Comparison of ENCODE assay signal across 9 cellular contexts in the genomic region with DNA sequence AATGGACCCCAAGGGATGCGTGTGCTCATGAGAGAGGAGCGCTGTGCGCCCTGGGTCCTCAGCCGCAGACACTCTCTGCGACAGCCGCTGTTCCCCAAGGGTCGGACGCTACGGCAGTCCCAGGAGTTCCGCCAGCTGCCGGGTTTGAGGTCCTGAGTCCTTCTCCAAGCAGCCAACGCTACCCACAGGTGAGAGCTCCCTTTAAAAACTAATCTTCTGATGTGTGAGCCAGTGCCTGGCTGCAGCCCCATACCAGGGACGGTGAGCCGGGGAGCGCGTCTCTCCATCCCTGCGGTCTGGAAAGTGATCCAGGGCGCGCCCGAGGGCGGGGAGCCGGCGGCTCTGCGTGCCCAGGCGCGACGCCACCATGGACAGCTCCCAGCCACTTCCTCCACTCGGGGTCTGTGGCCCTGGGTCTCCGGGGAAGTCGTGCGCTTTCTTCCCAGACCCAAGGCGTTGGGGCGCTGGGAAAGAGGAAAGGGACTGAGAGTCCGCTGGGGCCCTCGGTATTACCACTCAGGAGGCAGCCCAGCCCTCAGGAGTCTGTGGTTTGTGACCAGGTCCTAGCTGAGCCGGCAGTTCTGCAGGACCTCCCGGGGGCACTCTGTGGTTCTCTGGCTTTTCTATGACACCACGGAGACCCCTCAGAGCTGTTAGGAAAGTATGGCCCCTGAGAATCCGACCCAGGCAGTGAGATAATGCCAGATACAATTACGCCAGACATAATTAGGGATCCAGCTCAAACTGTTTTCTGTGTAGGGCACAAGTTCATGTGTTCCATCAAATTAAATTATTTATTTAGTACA. TPM values are rescaled to one million over a fixed set of nuclear protein-coding genes. Genes with fewer than 3 reads are reported as not detected.
DNase-seq lines count a peak whose midpoint lies in the region; ATAC-seq, FAIRE-seq and TF ChIP-seq lines count a peak whose summit lies in the region.
"Had no signal": no experiment of that assay in that cellular context is flagged by ENCODE, and none has a peak within 500 bp of the region (broad histone marks: within the 10 kb centered on the region; RNA-seq: fewer than 3 reads in every experiment).

No MANE protein-coding gene starts in this region.

- 19% methylated on average over 22 of the region's 40 CpGs for WGBS in A549 (ENCODE audit: missing lambda C conversion rate)
- 6% methylated on average over 39 of the region's 40 CpGs for WGBS in hepatocyte (ENCODE audit: low lambda C conversion rate, missing lambda C conversion rate)

- H3K27me3 ChIP-seq in hepatocyte = peaks cover 35% of the 10 kb centered on the region
- peaks cover 50% of the 10 kb centered on the region for H3K27me3 ChIP-seq in CD4-positive, alpha-beta T cell (ENCODE audit: control insufficient read depth, insufficient read depth, low read length)

- H3K79me2 ChIP-seq in hepatocyte = no peaks in the 10 kb centered on the region

- intact Hi-C loops in CD4-positive, alpha-beta T cell (cut with DNase I, micrococcal nuclease) = no loop called here

- H3K9me2 ChIP-seq in hepatocyte (replicated peaks; ENCODE audit: insufficient read depth) = no peaks in the 10 kb centered on the region

- peak; percentile 26 to 27; a peak in 5 of 6 replicates for ATAC-seq in A549
- ATAC-seq in CD4-positive, alpha-beta T cell (ENCODE audit: poor library complexity) = no peak

- no peak for TF ChIP-seq CTCF in A549 (IDR thresholded peaks at IDR 0.05)
- TF ChIP-seq CTCF in HEK293 (tag by site-specific recombination; IDR thresholded peaks at IDR 0.05) = no peak
- TF ChIP-seq CTCF in hepatocyte (IDR thresholded peaks at IDR 0.05; ENCODE audit: poor library complexity) = no peak
- TF ChIP-seq CTCF in CD4-positive, alpha-beta T cell (IDR thresholded peaks at IDR 0.05) = no peak
- TF ChIP-seq CTCF in D721Med (IDR thresholded peaks at IDR 0.05; ENCODE audit: insufficient read depth, missing control alignments) = no peak

- peak; percentile 41 to 57 for DNase-seq in A549 (ENCODE audit: low read depth in 1 of 2, low spot score in 1 of 2)
- peak; percentile 85 for DNase-seq in hepatocyte (ENCODE audit: low spot score)
- peak; percentile 8 for DNase-seq in stimulated activated CD8-positive, alpha-beta memory T cell treated with anti-CD3 and anti-CD28 coated beads, Interleukin-7, amount 100 ng/mL, for 24 hours (ENCODE audit: low read depth)
- no peak for DNase-seq in CD4-positive, alpha-beta T cell
- no peak for DNase-seq in D721Med (ENCODE audit: insufficient read length, low spot score)
- no peak for DNase-seq in GOT3 (lab: John Stamatoyannopoulos, UW)

- peak overlapping the region; percentile 73 for H3K4me3 Mint-ChIP-seq in activated naive CD8-positive, alpha-beta T cell
- H3K4me3 Mint-ChIP-seq in CD4-positive, alpha-beta T cell = no peak overlapping the region

- no peaks in the 10 kb centered on the region for H4K20me1 ChIP-seq in hepatocyte (ENCODE audit: insufficient read depth, poor library complexity, severe bottlenecking)

- H3K9me3 Mint-ChIP-seq in activated naive CD8-positive, alpha-beta T cell (ENCODE audit: low read depth) = no peaks in the 10 kb centered on the region
- H3K9me3 Mint-ChIP-seq in CD4-positive, alpha-beta T cell = no peaks in the 10 kb centered on the region

- peak overlapping the region; percentile 56 for H3K4me3 ChIP-seq in A549
- H3K4me3 ChIP-seq in HEK293 (ENCODE audit: low read depth, low read length) = peak overlapping the region; percentile 51
- peak overlapping the region; percentile 62 for H3K4me3 ChIP-seq in hepatocyte

- H2AFZ ChIP-seq in hepatocyte = no peak overlapping the region

- TF ChIP-seq EP300 in A549 (IDR thresholded peaks at IDR 0.05) = no peak

- no peak for TF ChIP-seq RAD21 in A549 (conservative IDR thresholded peaks at IDR 0.05 in 1 of 2, IDR thresholded peaks at IDR 0.05 in 1 of 2)

- H3K27ac ChIP-seq in A549 (no peak overlapping the region), HEK293 (ENCODE audit: extremely low read depth, low read depth, low read length) (no peak overlapping the region), hepatocyte (no peak overlapping the region)
- no peak overlapping the region for H3K27ac ChIP-seq in CD4-positive, alpha-beta T cell (ENCODE audit: low read depth, low read length)

- CTCF ChIA-PET in A549 (lab: Yijun Ruan, JAX) = interaction anchor here (0.6 to 7.5 kb wide), 44 partner anchors 10 to 1515 kb away, joined by 3 to 362 read pairs (median 7); no protein-coding TSS in a partner anchor
- CTCF ChIA-PET in HEK293 (lab: Yijun Ruan, JAX) = interaction anchor here (0.7 to 6.6 kb wide), 30 partner anchors 10 to 486 kb away, joined by 3 to 203 read pairs (median 5); no protein-coding TSS in a partner anchor
- CTCF ChIA-PET in CD4-positive, alpha-beta T cell (lab: Charles Lee) = no interaction called here

- no peak overlapping the region for H3K27ac Mint-ChIP-seq in activated naive CD8-positive, alpha-beta T cell
- no peak overlapping the region for H3K27ac Mint-ChIP-seq in CD4-positive, alpha-beta T cell

- H3K9me3 ChIP-seq in A549 = no peaks in the 10 kb centered on the region
- H3K9me3 ChIP-seq in HEK293 (ENCODE audit: control insufficient read depth, insufficient read depth, low read depth, low read length) = no peaks in the 10 kb centered on the region
- H3K9me3 ChIP-seq in hepatocyte (ENCODE audit: low read depth) = no peaks in the 10 kb centered on the region
- H3K9me3 ChIP-seq in CD4-positive, alpha-beta T cell (ENCODE audit: control insufficient read depth, low read length) = no peaks in the 10 kb centered on the region

- peaks cover 19% of the 10 kb centered on the region for H3K4me1 Mint-ChIP-seq in activated naive CD8-positive, alpha-beta T cell (ENCODE audit: low read depth)
- H3K4me1 Mint-ChIP-seq in CD4-positive, alpha-beta T cell (ENCODE audit: low read depth) = peaks cover 12% of the 10 kb centered on the region

- H3K4me1 ChIP-seq in A549 = peaks cover 12% of the 10 kb centered on the region; the same call in 2 of the 3 replicates
- peaks cover 15% of the 10 kb centered on the region for H3K4me1 ChIP-seq in HEK293 (ENCODE audit: control insufficient read depth, insufficient read depth, low read length)
- H3K4me1 ChIP-seq in hepatocyte (ENCODE audit: insufficient read depth) = peaks cover 18% of the 10 kb centered on the region

- H3K4me2 ChIP-seq in A549 (peak overlapping the region; percentile 98), hepatocyte (peak overlapping the region; percentile 100)

- no peak for TF ChIP-seq POLR2A in A549 (IDR thresholded peaks at IDR 0.05; ENCODE audit: low read length)

- POLR2A ChIA-PET in A549 (lab: Yijun Ruan, JAX) (interaction anchor here (1.3 kb wide), 1 partner anchor 176 kb away, joined by 3 read pairs; no protein-coding TSS in a partner anchor), HEK293 (lab: Yijun Ruan, JAX) (interaction anchor here (0.5 to 2.1 kb wide), 2 partner anchors 189 to 509 kb away, joined by 3 to 8 read pairs; no protein-coding TSS in a partner anchor)
- POLR2A ChIA-PET in CD4-positive, alpha-beta T cell (lab: Charles Lee) = no interaction called here

- H3K27me3 Mint-ChIP-seq in activated naive CD8-positive, alpha-beta T cell = peaks cover 29% of the 10 kb centered on the region
- peaks cover 71% of the 10 kb centered on the region for H3K27me3 Mint-ChIP-seq in CD4-positive, alpha-beta T cell

- H3K36me3 Mint-ChIP-seq in activated naive CD8-positive, alpha-beta T cell = no peaks in the 10 kb centered on the region
- no peaks in the 10 kb centered on the region for H3K36me3 Mint-ChIP-seq in CD4-positive, alpha-beta T cell (ENCODE audit: low read depth)

- H3K36me3 ChIP-seq in HEK293 (ENCODE audit: control insufficient read depth in 2 of 2, insufficient read depth in 1 of 2, low read length in 2 of 2) (no peaks in the 10 kb centered on the region), hepatocyte (replicated peaks; ENCODE audit: insufficient read depth, low read depth) (no peaks in the 10 kb centered on the region)

- no peak for FAIRE-seq in A549 (lab: Jason Lieb, UNC)
- no peak for FAIRE-seq in D721Med (lab: Jason Lieb, UNC)
- FAIRE-seq: GM18507 had no signal

TF ChIP-seq in A549, 52 proteins besides CTCF, POLR2A, EP300 and RAD21 (continues in another document):
- TF ChIP-seq KDM1A (IDR thresholded peaks at IDR 0.05; ENCODE audit: low read depth) (no peak), HOXB13 (CRISPR knock-in tag; IDR thresholded peaks at IDR 0.05; ENCODE audit: low read depth) (no peak), SREBF2 (IDR thresholded peaks at IDR 0.05) (no peak), RARB (CRISPR knock-in tag; IDR thresholded peaks at IDR 0.05) (no peak), TP53 (CRISPR knock-in tag; IDR thresholded peaks at IDR 0.05) (no peak), MAZ (IDR thresholded peaks at IDR 0.05; ENCODE audit: borderline replicate concordance, low read depth, low read length) (no peak)

TF ChIP-seq in HEK293, 187 proteins besides CTCF, POLR2A, EP300 and RAD21 (continues in another document):
- TF ChIP-seq ZNF335 (tag by site-specific recombination; conservative IDR thresholded peaks at IDR 0.05) (peak; percentile 85), ZBTB8A (tag by site-specific recombination; IDR thresholded peaks at IDR 0.05) (0 out of 2 replicates have a peak, but pooled peaks have one; percentile 11), HOXC10 (CRISPR knock-in tag; IDR thresholded peaks at IDR 0.05) (0 out of 2 replicates have a peak, but pooled peaks have one; percentile 62), SP2 (tag by site-specific recombination; IDR thresholded peaks at IDR 0.05) (0 out of 2 replicates have a peak, but pooled peaks have one; percentile 17), ZNF426 (tag by site-specific recombination; IDR thresholded peaks at IDR 0.05) (no peak), ZNF366 (tag by site-specific recombination; conservative IDR thresholded peaks at IDR 0.05) (no peak; the same call in 1 of the 2 replicates), ZNF501 (tag by site-specific recombination; IDR thresholded peaks at IDR 0.05) (0 out of 2 replicates have a peak, but pooled peaks have one; percentile 30)
- TF ChIP-seq, protein P1, sequence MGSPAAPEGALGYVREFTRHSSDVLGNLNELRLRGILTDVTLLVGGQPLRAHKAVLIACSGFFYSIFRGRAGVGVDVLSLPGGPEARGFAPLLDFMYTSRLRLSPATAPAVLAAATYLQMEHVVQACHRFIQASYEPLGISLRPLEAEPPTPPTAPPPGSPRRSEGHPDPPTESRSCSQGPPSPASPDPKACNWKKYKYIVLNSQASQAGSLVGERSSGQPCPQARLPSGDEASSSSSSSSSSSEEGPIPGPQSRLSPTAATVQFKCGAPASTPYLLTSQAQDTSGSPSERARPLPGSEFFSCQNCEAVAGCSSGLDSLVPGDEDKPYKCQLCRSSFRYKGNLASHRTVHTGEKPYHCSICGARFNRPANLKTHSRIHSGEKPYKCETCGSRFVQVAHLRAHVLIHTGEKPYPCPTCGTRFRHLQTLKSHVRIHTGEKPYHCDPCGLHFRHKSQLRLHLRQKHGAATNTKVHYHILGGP (tag by site-specific recombination; IDR thresholded peaks at IDR 0.05) = no peak

RNA-seq across cellular contexts. Expression of gene CEMIP, which starts 1.4 kb away (rescaled TPM):
- 0.84 and 1.1 TPM in 2 replicates for polyA plus RNA-seq in A549 (2011; rRNA removed)
- 0.05 and 0.22 TPM in 2 replicates for polyA plus RNA-seq in A549 (2012; cell fraction: cytosol; rRNA removed)
- 0.11 and 0.16 TPM in 2 replicates for polyA plus RNA-seq in A549 (2012; cell fraction: nucleus; rRNA removed)
- 0.32 to 0.75 TPM (median 0.54 TPM) in 3 replicates for polyA plus RNA-seq in A549 (2017; fragmentation: RNase III; extraction: RNeasy Plus Mini Kit Qiagen cat#74134 plus additional on column Dnase treatment)
- 2.0 and 2.4 TPM in 2 replicates for polyA minus RNA-seq in A549 (2011; rRNA and poly(A)+ RNA removed)
- 2.1 and 2.3 TPM in 2 replicates for total RNA-seq in hepatocyte
- 3.5 and 4.4 TPM in 2 replicates for polyA plus RNA-seq in hepatocyte
- not detected for total RNA-seq in CD4-positive, alpha-beta T cell

Comparison
In these comparisons a context has a peak if more than half of its experiments do, and no peak if none do; other contexts are left out.
1. DNase-seq: peak in A549 (2 of 2), hepatocyte (single experiment) and stimulated activated CD8-positive, alpha-beta memory T cell treated with anti-CD3 and anti-CD28 coated beads, Interleukin-7, amount 100 ng/mL, for 24 hours (single experiment); none in CD4-positive, alpha-beta T cell (0 of 10), D721Med (single experiment) and GOT3 (single experiment).
2. Of the 5 proteins assayed by ChIP-seq in both HEK293 and A549: peak only in HEK293: PBX3; only in A549: none; in both: REST; in neither: 3.
3. Peak in every context shown above with its lines, with median percentiles within 50 percentile points of each other: H3K4me3 ChIP-seq.